ENCODE assay signal across 19 cellular contexts in the genomic region with DNA sequence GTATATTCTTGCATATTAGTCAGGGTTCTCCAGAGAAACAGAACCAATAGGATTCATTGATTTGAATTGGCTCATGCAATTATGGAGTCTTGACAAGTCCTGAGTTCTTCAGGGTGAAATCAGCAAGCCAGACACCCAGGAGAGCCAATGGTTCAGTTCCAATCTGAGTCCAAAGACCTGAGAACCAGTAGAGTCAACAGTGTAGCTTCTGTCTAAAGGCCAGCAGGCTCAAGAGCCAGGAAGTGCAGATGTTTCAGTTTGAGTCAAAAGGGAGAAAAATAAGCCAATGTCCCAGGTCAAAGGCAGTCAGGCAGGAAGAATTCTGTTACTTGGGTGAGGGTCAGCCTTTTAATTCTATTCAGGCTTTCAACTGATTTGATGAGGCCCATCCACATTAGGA. TPM values are rescaled to one million over a fixed set of nuclear protein-coding genes. Genes with fewer than 3 reads are reported as not detected.
DNase-seq lines count a peak whose midpoint lies in the region; ATAC-seq, FAIRE-seq and TF ChIP-seq lines count a peak whose summit lies in the region.
"Had no signal": no experiment of that assay in that cellular context is flagged by ENCODE, and none has a peak within 500 bp of the region (broad histone marks: within the 10 kb centered on the region; RNA-seq: fewer than 3 reads in every experiment).

No MANE protein-coding gene starts in this region.

- no peaks in the 10 kb centered on the region for H3K79me2 ChIP-seq in HepG2 (ENCODE audit: insufficient read depth, low read length)

- no peak for TF ChIP-seq POLR2A in HepG2 (IDR thresholded peaks at IDR 0.05; ENCODE audit: insufficient read depth in 1 of 2, low read depth in 2 of 2, low read length in 2 of 2)

- DNase-seq in HepG2 (ENCODE audit: low spot score) (peak; percentile 67), KG1 (lab: John Stamatoyannopoulos, UW) (no peak), left cardiac atrium (no peak), cerebellar cortex (ENCODE audit: low spot score) (no peak)
- no peak for DNase-seq in activated effector memory CD4-positive, alpha-beta T cell treated with anti-CD3 and anti-CD28 coated beads, Interleukin-2, amount 50 U/mL, for 16 hours
- DNase-seq: activated naive CD8-positive, alpha-beta T cell treated with anti-CD3 and anti-CD28 coated beads for 36 hours; C1 segment of cervical spinal cord; cerebellar nuclear complex; EL; heart left ventricle; left ventricle myocardium superior; NCI-H2029; NCI-H82; SHP77 had no signal

- no peak overlapping the region for H2AFZ ChIP-seq in HepG2 (ENCODE audit: low read length)

- peak overlapping the region; percentile 59 for H3K27ac ChIP-seq in HepG2 (ENCODE audit: extremely low read length, insufficient read depth, low read length)
- H3K27ac ChIP-seq: heart left ventricle, skin epidermis had no signal

- peaks cover 32% of the 10 kb centered on the region for H3K4me1 ChIP-seq in HepG2 (ENCODE audit: insufficient read depth, low read length)

- peak; percentile 93 for FAIRE-seq in HepG2 (lab: Jason Lieb, UNC)

- no peak overlapping the region for H3K4me3 ChIP-seq in HepG2 (replicated peaks in 1 of 3; ENCODE audit: insufficient read depth in 1 of 3, low read depth in 2 of 3, low read length in 3 of 3)
- H3K4me3 ChIP-seq: heart left ventricle, skin epidermis had no signal

- no peak overlapping the region; the same call in 1 of the 2 replicates for H3K9ac ChIP-seq in HepG2 (ENCODE audit: insufficient read depth, low read depth, low read length)

- BruUV-seq in HepG2 (replicated peaks; lab: Mats Ljungman, UMichigan): no TSS peak

- ATAC-seq in GM18861 (IDR thresholded peaks at IDR 0.05; ENCODE audit: unreplicated experiment): peak; percentile 95
- ATAC-seq in GM21367 (IDR thresholded peaks at IDR 0.05; ENCODE audit: unreplicated experiment): peak; percentile 74
- ATAC-seq in HG02973 (IDR thresholded peaks at IDR 0.05; ENCODE audit: unreplicated experiment): peak; percentile 65
- ATAC-seq in HepG2: peak; percentile 100
- ATAC-seq in left cardiac atrium: no peak
- ATAC-seq: heart left ventricle, left ventricle myocardium superior had no signal

- H3K4me2 ChIP-seq in HepG2 (ENCODE audit: low read depth, low read length): peak overlapping the region; percentile 48

- H3K9me3 ChIP-seq in HepG2 (ENCODE audit: low read length): no peaks in the 10 kb centered on the region

- TF ChIP-seq RAD21 in HepG2 (CRISPR knock-in tag; IDR thresholded peaks at IDR 0.05): no peak

- TF ChIP-seq EP300 in HepG2 (IDR thresholded peaks at IDR 0.05; ENCODE audit: low read depth in 2 of 2, low read length in 2 of 2) (peak in 1 of 2 experiments; percentile 13; a peak in 1 of 4 replicates), HepG2 (CRISPR knock-in tag; IDR thresholded peaks at IDR 0.05; ENCODE audit: borderline replicate concordance) (no peak)

- H3K36me3 ChIP-seq in HepG2 (replicated peaks in 1 of 2; ENCODE audit: control insufficient read depth in 1 of 2, insufficient read depth in 2 of 2, low read length in 2 of 2): no peaks in the 10 kb centered on the region
- H3K36me3 ChIP-seq: heart left ventricle had no signal

- in situ Hi-C loops in HepG2 (cut with HindIII; ENCODE audit: extremely low pct_ligation_motif_present, low pct_unique_long_range_greater_than_20kb): no loop called here

- TF ChIP-seq CTCF in HepG2 (CRISPR knock-in tag; IDR thresholded peaks at IDR 0.05): no peak

- POLR2A ChIA-PET in HepG2 (lab: Yijun Ruan, JAX): interaction anchor here (1.0 kb wide), 1 partner anchor 47 kb away, joined by 3 read pairs; a partner anchor contains a TSS

- H3K27me3 ChIP-seq in HepG2 (ENCODE audit: control insufficient read depth in 1 of 2, insufficient read depth in 2 of 2, low read length in 2 of 2): no peaks in the 10 kb centered on the region
- H3K27me3 ChIP-seq: heart left ventricle had no signal

- H4K20me1 ChIP-seq in HepG2 (ENCODE audit: insufficient read depth, low read length): no peaks in the 10 kb centered on the region

- intact Hi-C loops in HepG2 (cut with micrococcal nuclease; ENCODE audit: unreplicated experiment) (no loop called here), left cardiac atrium (cut with DNase I) (no loop called here)

- CTCF ChIA-PET in HepG2 (lab: Yijun Ruan, JAX; ENCODE audit: low intra/inter-chr PET ratio, low total read pairs): no interaction called here

RNA-seq across cellular contexts. Expression of a gene that starts 37.8 kb away (rescaled TPM):
- total RNA-seq in HepG2 (2016; rRNA removed; fragmentation: Illumina TruSeq; extraction: Trizol) (0.04 and 0.06 TPM in 2 replicates), left cardiac atrium (under 1 TPM in 1 of 2 donors, not detected in 1; 0.06 TPM)
- total RNA-seq in HepG2 (2016; cell fraction: cytosol; rRNA removed; fragmentation: Illumina TruSeq; extraction: Trizol; ENCODE audit: low read depth): not detected in 2 replicates
- 0.06 TPM in 1 of 2 replicates, not detected in the other for total RNA-seq in HepG2 (2016; cell fraction: insoluble cytoplasmic fraction; rRNA removed; fragmentation: Illumina TruSeq; extraction: Trizol)
- 0.07 TPM in 1 of 2 replicates, not detected in the other for total RNA-seq in HepG2 (2016; cell fraction: membrane; rRNA removed; fragmentation: Illumina TruSeq; extraction: Trizol)
- total RNA-seq in HepG2 (2016; cell fraction: nucleus; rRNA removed; fragmentation: Illumina TruSeq; extraction: Trizol): not detected in 2 replicates
- 0.01 TPM in 1 of 2 replicates, not detected in the other for polyA plus RNA-seq in HepG2 (2011; rRNA removed)
- polyA plus RNA-seq in HepG2 (2011; cell fraction: cytosol; rRNA removed): 0.01 TPM in 1 of 2 replicates, not detected in the other
- polyA plus RNA-seq in HepG2 (2011; cell fraction: nucleus; rRNA removed): 0.03 TPM in 1 of 2 replicates, not detected in the other
- not detected in 2 replicates for polyA plus RNA-seq in HepG2 (2012)
- not detected in 2 replicates for polyA plus RNA-seq in HepG2 (2016; cell fraction: cytosol; fragmentation: Illumina TruSeq; extraction: Trizol; ENCODE audit: low read depth)
- 0.08 TPM in 2 replicates for polyA plus RNA-seq in HepG2 (2016; cell fraction: insoluble cytoplasmic fraction; fragmentation: Illumina TruSeq; extraction: Trizol; ENCODE audit: low read depth)
- polyA plus RNA-seq in HepG2 (2016; cell fraction: membrane; fragmentation: Illumina TruSeq; extraction: Trizol; ENCODE audit: low read depth): not detected in 2 replicates
- 0.11 TPM in 2 replicates for polyA plus RNA-seq in HepG2 (2016; cell fraction: nucleus; fragmentation: Illumina TruSeq; extraction: Trizol; ENCODE audit: insufficient read depth, low read depth)
- polyA minus RNA-seq in HepG2 (2011; rRNA and poly(A)+ RNA removed; ENCODE audit: low replicate concordance): not detected in 2 replicates
- polyA minus RNA-seq in HepG2 (2011; cell fraction: cytosol; rRNA and poly(A)+ RNA removed): not detected in 2 replicates
- not detected in 2 replicates for polyA minus RNA-seq in HepG2 (2011; cell fraction: nucleus; rRNA and poly(A)+ RNA removed)
- total RNA-seq: activated CD8-positive, alpha-beta memory T cell treated with anti-CD3 and anti-CD28 coated beads for 36 hours; activated naive CD8-positive, alpha-beta T cell treated with anti-CD3 and anti-CD28 coated beads for 36 hours; left ventricle myocardium superior had no signal
- polyA plus RNA-seq: heart left ventricle had no signal

RNA-seq across cellular contexts. Expression of a gene that starts 46.6 kb away (rescaled TPM):
- total RNA-seq in HepG2 (2016; rRNA removed; fragmentation: Illumina TruSeq; extraction: Trizol) (16.4 and 19.6 TPM in 2 replicates), left cardiac atrium (10 to 100 TPM; 10.9 to 11.5 TPM)
- 21.1 and 23.7 TPM in 2 replicates for total RNA-seq in HepG2 (2016; cell fraction: cytosol; rRNA removed; fragmentation: Illumina TruSeq; extraction: Trizol; ENCODE audit: low read depth)
- total RNA-seq in HepG2 (2016; cell fraction: insoluble cytoplasmic fraction; rRNA removed; fragmentation: Illumina TruSeq; extraction: Trizol): 15.4 and 19.9 TPM in 2 replicates
- total RNA-seq in HepG2 (2016; cell fraction: membrane; rRNA removed; fragmentation: Illumina TruSeq; extraction: Trizol): 14.0 TPM in 2 replicates
- 23.0 and 25.3 TPM in 2 replicates for total RNA-seq in HepG2 (2016; cell fraction: nucleus; rRNA removed; fragmentation: Illumina TruSeq; extraction: Trizol)
- polyA plus RNA-seq in HepG2 (2011; rRNA removed): 2.9 and 4.0 TPM in 2 replicates
- polyA plus RNA-seq in HepG2 (2011; cell fraction: cytosol; rRNA removed): 1.9 and 2.5 TPM in 2 replicates
- 1.6 and 1.7 TPM in 2 replicates for polyA plus RNA-seq in HepG2 (2011; cell fraction: nucleus; rRNA removed)
- 5.0 and 6.0 TPM in 2 replicates for polyA plus RNA-seq in HepG2 (2012)
- 0.79 and 0.83 TPM in 2 replicates for polyA plus RNA-seq in HepG2 (2016; cell fraction: cytosol; fragmentation: Illumina TruSeq; extraction: Trizol; ENCODE audit: low read depth)
- polyA plus RNA-seq in HepG2 (2016; cell fraction: insoluble cytoplasmic fraction; fragmentation: Illumina TruSeq; extraction: Trizol; ENCODE audit: low read depth): 11.2 and 11.9 TPM in 2 replicates
- 2.0 and 2.1 TPM in 2 replicates for polyA plus RNA-seq in HepG2 (2016; cell fraction: membrane; fragmentation: Illumina TruSeq; extraction: Trizol; ENCODE audit: low read depth)
- 6.7 and 7.3 TPM in 2 replicates for polyA plus RNA-seq in HepG2 (2016; cell fraction: nucleus; fragmentation: Illumina TruSeq; extraction: Trizol; ENCODE audit: insufficient read depth, low read depth)
- polyA minus RNA-seq in HepG2 (2011; rRNA and poly(A)+ RNA removed; ENCODE audit: low replicate concordance): 4.5 and 8.0 TPM in 2 replicates
- 6.8 and 7.2 TPM in 2 replicates for polyA minus RNA-seq in HepG2 (2011; cell fraction: cytosol; rRNA and poly(A)+ RNA removed)
- 25.1 and 28.5 TPM in 2 replicates for polyA minus RNA-seq in HepG2 (2011; cell fraction: nucleus; rRNA and poly(A)+ RNA removed)

RNA-seq across cellular contexts. Expression of a gene that starts 47.0 kb away (rescaled TPM):
- total RNA-seq in HepG2 (2016; rRNA removed; fragmentation: Illumina TruSeq; extraction: Trizol) (59.0 and 77.6 TPM in 2 replicates), left cardiac atrium (10 to 100 TPM in 1 of 2 donors, 1 to 10 TPM in 1; 4.5 to 11.5 TPM)
- 6.9 and 8.9 TPM in 2 replicates for total RNA-seq in HepG2 (2016; cell fraction: cytosol; rRNA removed; fragmentation: Illumina TruSeq; extraction: Trizol; ENCODE audit: low read depth)
- 60.7 and 85.7 TPM in 2 replicates for total RNA-seq in HepG2 (2016; cell fraction: insoluble cytoplasmic fraction; rRNA removed; fragmentation: Illumina TruSeq; extraction: Trizol)
- 30.0 and 33.9 TPM in 2 replicates for total RNA-seq in HepG2 (2016; cell fraction: membrane; rRNA removed; fragmentation: Illumina TruSeq; extraction: Trizol)
- total RNA-seq in HepG2 (2016; cell fraction: nucleus; rRNA removed; fragmentation: Illumina TruSeq; extraction: Trizol): 25.8 and 26.7 TPM in 2 replicates
- 15.4 and 22.8 TPM in 2 replicates for polyA plus RNA-seq in HepG2 (2011; rRNA removed)
- 14.6 and 14.7 TPM in 2 replicates for polyA plus RNA-seq in HepG2 (2011; cell fraction: cytosol; rRNA removed)
- polyA plus RNA-seq in HepG2 (2011; cell fraction: nucleus; rRNA removed): 10.6 and 10.7 TPM in 2 replicates
- 9.9 and 21.3 TPM in 2 replicates for polyA plus RNA-seq in HepG2 (2012)
- polyA plus RNA-seq in HepG2 (2016; cell fraction: cytosol; fragmentation: Illumina TruSeq; extraction: Trizol; ENCODE audit: low read depth): 9.7 and 10.2 TPM in 2 replicates
- polyA plus RNA-seq in HepG2 (2016; cell fraction: insoluble cytoplasmic fraction; fragmentation: Illumina TruSeq; extraction: Trizol; ENCODE audit: low read depth): 91.9 and 106 TPM in 2 replicates
- polyA plus RNA-seq in HepG2 (2016; cell fraction: membrane; fragmentation: Illumina TruSeq; extraction: Trizol; ENCODE audit: low read depth): 23.7 and 24.9 TPM in 2 replicates
- polyA plus RNA-seq in HepG2 (2016; cell fraction: nucleus; fragmentation: Illumina TruSeq; extraction: Trizol; ENCODE audit: insufficient read depth, low read depth): 43.3 and 48.3 TPM in 2 replicates
- 17.6 and 77.2 TPM in 2 replicates for polyA minus RNA-seq in HepG2 (2011; rRNA and poly(A)+ RNA removed; ENCODE audit: low replicate concordance)
- 17.2 and 26.2 TPM in 2 replicates for polyA minus RNA-seq in HepG2 (2011; cell fraction: cytosol; rRNA and poly(A)+ RNA removed)
- 14.4 and 17.8 TPM in 2 replicates for polyA minus RNA-seq in HepG2 (2011; cell fraction: nucleus; rRNA and poly(A)+ RNA removed)

Comparison
In these comparisons a context has a peak if more than half of its experiments do, and no peak if none do; other contexts are left out.
1. ATAC-seq: peak in GM18861 (single experiment), GM21367 (single experiment), HG02973 (single experiment) and HepG2 (single experiment); none in left cardiac atrium (0 of 2).